23 cellular contexts compared by ENCODE assay signal in the genomic region with DNA sequence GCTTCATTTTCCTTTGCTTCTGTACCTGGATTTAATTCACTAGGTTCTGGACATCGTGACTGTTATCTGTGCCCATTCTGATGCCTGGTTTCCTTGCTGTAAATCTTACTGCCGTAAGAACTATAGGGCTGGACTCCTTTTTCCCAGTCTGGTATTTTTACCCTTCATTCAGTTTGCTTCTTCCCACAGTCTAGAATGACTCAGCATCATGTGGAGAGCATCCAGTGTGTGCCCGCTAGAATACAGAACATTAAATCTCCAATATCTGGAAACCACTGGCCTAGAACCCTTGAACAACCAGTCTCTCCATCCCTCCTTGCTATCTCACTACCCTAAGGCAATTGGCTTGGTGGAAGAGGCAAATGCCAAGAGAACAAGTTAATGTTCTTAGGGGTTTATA.
DNase-seq lines count a peak whose midpoint lies in the region; FAIRE-seq and TF ChIP-seq lines count a peak whose summit lies in the region.
"Had no signal": no experiment of that assay in that cellular context is flagged by ENCODE, and none has a peak within 500 bp of the region (broad histone marks: within the 10 kb centered on the region; RNA-seq: fewer than 3 reads in every experiment).

No MANE protein-coding gene starts in this region.

- H3K27me3 Mint-ChIP-seq in CD4-positive, alpha-beta memory T cell = no peaks in the 10 kb centered on the region
- H3K27me3 Mint-ChIP-seq: activated naive CD8-positive, alpha-beta T cell treated with anti-CD3 and anti-CD28 coated beads, Interleukin-2, amount 10 ng/mL, durations not matched to agents 7 days and 5 days; T-helper 17 cell had no signal

- H4K20me1 ChIP-seq in GM23248 (ENCODE audit: insufficient read depth) (no peaks in the 10 kb centered on the region), osteoblast (ENCODE audit: insufficient read depth, low read length) (no peaks in the 10 kb centered on the region)

- H3K79me2 ChIP-seq in GM23248 (ENCODE audit: insufficient read depth) = no peaks in the 10 kb centered on the region
- no peaks in the 10 kb centered on the region for H3K79me2 ChIP-seq in osteoblast (ENCODE audit: insufficient read depth, low read length)

- no peaks in the 10 kb centered on the region for H3K9me2 ChIP-seq in GM23248 (ENCODE audit: insufficient read depth)

- 94 to 100% methylated on average over 3 of the region's 3 CpGs for WGBS in GM23248 (ENCODE audit: low coverage in 1 of 2, low lambda C conversion rate in 2 of 2, missing lambda C conversion rate in 2 of 2), 2 experiments

- no peaks in the 10 kb centered on the region for H3K4me1 Mint-ChIP-seq in CD4-positive, alpha-beta memory T cell
- H3K4me1 Mint-ChIP-seq: activated CD4-positive, alpha-beta T cell treated with anti-CD3 and anti-CD28 coated beads, Interleukin-2, amount 10 ng/mL, durations not matched to agents 7 days and 5 days; activated naive CD8-positive, alpha-beta T cell treated with anti-CD3 and anti-CD28 coated beads, Interleukin-2, amount 10 ng/mL, durations not matched to agents 7 days and 5 days; T-helper 17 cell had no signal

- no peak overlapping the region for H3K9ac ChIP-seq in GM23248

- no peak for TF ChIP-seq CTCF in epithelial cell of proximal tubule (conservative IDR thresholded peaks at IDR 0.05; ENCODE audit: low read depth, low read length)
- no peak for TF ChIP-seq CTCF in osteoblast (IDR thresholded peaks at IDR 0.05; ENCODE audit: extremely low read depth, low read depth, low read length)

- H3K9me3 Mint-ChIP-seq in CD4-positive, alpha-beta memory T cell = peaks cover 0 to 5% (median 0%) of the 10 kb centered on the region in 8 donors
- H3K9me3 Mint-ChIP-seq: activated CD4-positive, alpha-beta T cell treated with anti-CD3 and anti-CD28 coated beads, Interleukin-2, amount 10 ng/mL, durations not matched to agents 7 days and 5 days; activated naive CD8-positive, alpha-beta T cell treated with anti-CD3 and anti-CD28 coated beads, Interleukin-2, amount 10 ng/mL, durations not matched to agents 7 days and 5 days had no signal

- peaks cover 66% of the 10 kb centered on the region for H3F3A ChIP-seq in GM23248 (ENCODE audit: insufficient read depth)

- intact Hi-C loops in CD4-positive, alpha-beta memory T cell (cut with micrococcal nuclease) = no loop called here
- intact Hi-C loops in posterior vena cava (cut with DNase I) = no loop called here

- POLR2A ChIA-PET in CD4-positive, alpha-beta memory T cell (lab: Charles Lee; ENCODE audit: partially characterized antibody) = no interaction called here

- H3K27ac Mint-ChIP-seq in CD4-positive, alpha-beta memory T cell = no peak overlapping the region
- H3K27ac Mint-ChIP-seq: activated CD4-positive, alpha-beta T cell treated with anti-CD3 and anti-CD28 coated beads, Interleukin-2, amount 10 ng/mL, durations not matched to agents 7 days and 5 days; activated naive CD8-positive, alpha-beta T cell treated with anti-CD3 and anti-CD28 coated beads, Interleukin-2, amount 10 ng/mL, durations not matched to agents 7 days and 5 days; T-helper 17 cell had no signal

- H3K9me3 ChIP-seq in GM23248 (ENCODE audit: low read depth) = no peaks in the 10 kb centered on the region
- no peaks in the 10 kb centered on the region for H3K9me3 ChIP-seq in osteoblast (ENCODE audit: low read depth, low read length)
- no peaks in the 10 kb centered on the region for H3K9me3 ChIP-seq in CD4-positive, alpha-beta memory T cell (ENCODE audit: control insufficient read depth in 1 of 2, low read length in 2 of 2)
- H3K9me3 ChIP-seq: thyroid gland had no signal

- H3K27ac ChIP-seq in GM23248 (no peak overlapping the region), osteoblast (ENCODE audit: low read depth, low read length) (peak overlapping the region; percentile 74)
- H3K27ac ChIP-seq in CD4-positive, alpha-beta memory T cell (ENCODE audit: low read depth, low read length) = no peak overlapping the region
- H3K27ac ChIP-seq: thyroid gland had no signal

- H3K36me3 ChIP-seq in GM23248 (ENCODE audit: low read depth) = no peaks in the 10 kb centered on the region
- H3K36me3 ChIP-seq in osteoblast (ENCODE audit: insufficient read depth, low read length) = no peaks in the 10 kb centered on the region
- no peaks in the 10 kb centered on the region for H3K36me3 ChIP-seq in CD4-positive, alpha-beta memory T cell (ENCODE audit: insufficient read depth, low read length)
- H3K36me3 ChIP-seq: thyroid gland had no signal

- peak; percentile 62 for FAIRE-seq in RCC 7860 (lab: Jason Lieb, UNC)
- FAIRE-seq: bronchial epithelial cell, endometrium, frontal cortex, keratinocyte had no signal

- no peaks in the 10 kb centered on the region for H3K27me3 ChIP-seq in GM23248 (replicated peaks; ENCODE audit: insufficient read depth)
- H3K27me3 ChIP-seq in osteoblast (ENCODE audit: insufficient read depth, low read length) = no peaks in the 10 kb centered on the region
- no peaks in the 10 kb centered on the region for H3K27me3 ChIP-seq in CD4-positive, alpha-beta memory T cell (ENCODE audit: insufficient read depth, low read length)
- H3K27me3 ChIP-seq: thyroid gland had no signal

- CTCF ChIA-PET in CD4-positive, alpha-beta memory T cell (lab: Charles Lee; ENCODE audit: partially characterized antibody) = no interaction called here

- in situ Hi-C loops in GM23248 (cut with MboI) = no loop called here

- H2AFZ ChIP-seq in GM23248 (no peak overlapping the region), osteoblast (ENCODE audit: low read length) (peak overlapping the region; percentile 2)

- H3K4me2 ChIP-seq in GM23248 (ENCODE audit: unreplicated experiment) (no peak overlapping the region), osteoblast (ENCODE audit: insufficient read depth, low read length) (no peak overlapping the region)

- DNase-seq in GM23248 (peak; percentile 23), RCC 7860 (ENCODE audit: low spot score) (peak; percentile 58), epithelial cell of proximal tubule (ENCODE audit: low read depth) (peak; percentile 43), osteoblast (ENCODE audit: insufficient read length, low spot score, missing footprints) (no peak), posterior vena cava (ENCODE audit: low spot score) (no peak), RKO (ENCODE audit: low spot score) (no peak), DMS114 treated with DMSO at 0.1 percent for 48 hours (lab: John Stamatoyannopoulos, UW; ENCODE audit: unreplicated experiment) (no peak)
- DNase-seq in CD4-positive, alpha-beta memory T cell = no peak
- DNase-seq: activated CD4-positive, alpha-beta T cell treated with anti-CD3 and anti-CD28 coated beads, Interleukin-2, amount 10 ng/mL, durations not matched to agents 7 days and 5 days; activated naive CD8-positive, alpha-beta T cell treated with anti-CD3 and anti-CD28 coated beads, Interleukin-2, amount 10 ng/mL, durations not matched to agents 7 days and 5 days; DND-41; MM.1S; NCI-H748 treated with DMSO at 0.1 percent for 48 hours; occipital lobe; OCI-M1; right cardiac atrium; stimulated activated naive CD4-positive, alpha-beta T cell treated with Interleukin-2 at 50 U/mL for 16 hours; T-helper 17 cell; thyroid gland had no signal

- peaks cover 79% of the 10 kb centered on the region for H3K4me1 ChIP-seq in GM23248 (ENCODE audit: insufficient read depth)
- peaks cover 40% of the 10 kb centered on the region for H3K4me1 ChIP-seq in osteoblast (ENCODE audit: insufficient read depth, low read length)
- H3K4me1 ChIP-seq in CD4-positive, alpha-beta memory T cell (ENCODE audit: insufficient read depth, low read length) = no peaks in the 10 kb centered on the region
- H3K4me1 ChIP-seq: thyroid gland had no signal

- H3K4me3 Mint-ChIP-seq in CD4-positive, alpha-beta memory T cell = no peak overlapping the region
- H3K4me3 Mint-ChIP-seq: activated CD4-positive, alpha-beta T cell treated with anti-CD3 and anti-CD28 coated beads, Interleukin-2, amount 10 ng/mL, durations not matched to agents 7 days and 5 days; activated naive CD8-positive, alpha-beta T cell treated with anti-CD3 and anti-CD28 coated beads, Interleukin-2, amount 10 ng/mL, durations not matched to agents 7 days and 5 days; T-helper 17 cell had no signal

- H3K4me3 ChIP-seq in GM23248 (no peak overlapping the region), epithelial cell of proximal tubule (ENCODE audit: low read depth, low read length) (no peak overlapping the region), osteoblast (ENCODE audit: insufficient read depth, low read length) (no peak overlapping the region)
- H3K4me3 ChIP-seq in CD4-positive, alpha-beta memory T cell (ENCODE audit: low read length in 2 of 2) = no peak overlapping the region
- H3K4me3 ChIP-seq: thyroid gland had no signal

- H3K36me3 Mint-ChIP-seq in CD4-positive, alpha-beta memory T cell = no peaks in the 10 kb centered on the region
- H3K36me3 Mint-ChIP-seq: activated naive CD8-positive, alpha-beta T cell treated with anti-CD3 and anti-CD28 coated beads, Interleukin-2, amount 10 ng/mL, durations not matched to agents 7 days and 5 days had no signal

Comparison
In these comparisons a context has a peak if more than half of its experiments do, and no peak if none do; other contexts are left out.
1. DNase-seq: peak in GM23248 (single experiment), RCC 7860 (single experiment) and epithelial cell of proximal tubule (single experiment); none in osteoblast (single experiment), CD4-positive, alpha-beta memory T cell (0 of 5), posterior vena cava (single experiment), RKO (single experiment) and DMS114 treated with DMSO at 0.1 percent for 48 hours (single experiment).